ENCODE assay signal across 8 cellular contexts in the genomic region with DNA sequence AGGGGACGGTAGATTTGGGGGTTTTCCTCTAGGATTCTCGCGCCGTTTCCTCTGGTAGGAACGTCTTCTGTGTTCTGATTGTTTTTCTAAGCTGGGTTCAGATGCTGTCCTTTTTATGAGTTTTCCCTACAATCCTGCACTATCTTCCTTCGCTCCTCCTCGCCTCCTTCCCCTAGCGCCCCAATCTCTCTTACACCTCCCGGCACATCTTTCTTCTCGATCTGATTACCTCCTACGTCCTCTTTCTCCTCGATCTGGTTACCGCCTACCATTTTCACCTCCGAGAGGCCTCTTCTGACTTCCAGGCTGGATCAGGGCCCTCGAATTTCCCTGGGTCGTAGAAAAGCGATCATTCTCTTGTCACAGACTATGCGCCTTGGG. TPM values are rescaled to one million over a fixed set of nuclear protein-coding genes. Genes with fewer than 3 reads are reported as not detected.
DNase-seq lines count a peak whose midpoint lies in the region; ATAC-seq and TF ChIP-seq lines count a peak whose summit lies in the region.

No MANE protein-coding gene starts in this region.

- no peak for TF ChIP-seq EP300 in ovary (IDR thresholded peaks at IDR 0.05)

- peak overlapping the region; percentile 98 to 99 (median 99) for H3K4me3 Mint-ChIP-seq in CD4-positive, CD25-positive, alpha-beta regulatory T cell

- H3K4me3 ChIP-seq in CD4-positive, CD25-positive, alpha-beta regulatory T cell (ENCODE audit: low read depth, low read length), result peak overlapping the region; percentile 99
- peak overlapping the region; percentile 100 for H3K4me3 ChIP-seq in GM23248
- peak overlapping the region; percentile 99 for H3K4me3 ChIP-seq in RWPE2 (ENCODE audit: severe bottlenecking)
- peak overlapping the region; percentile 100 for H3K4me3 ChIP-seq in ovary

- H3K9me3 Mint-ChIP-seq in CD4-positive, CD25-positive, alpha-beta regulatory T cell, result no peaks in the 10 kb centered on the region

- peaks cover 14 to 57% (median 36%) of the 10 kb centered on the region in 4 donors for H3K4me1 Mint-ChIP-seq in CD4-positive, CD25-positive, alpha-beta regulatory T cell

- ATAC-seq in CD4-positive, CD25-positive, alpha-beta regulatory T cell (ENCODE audit: low read depth in 2 of 2), result no peak
- peak; percentile 4; the same call in 2 of the 3 replicates for ATAC-seq in RWPE2 (ENCODE audit: low read depth)
- ATAC-seq in GM21576 (IDR thresholded peaks at IDR 0.05; ENCODE audit: unreplicated experiment), result no peak

- H3K9me3 ChIP-seq in CD4-positive, CD25-positive, alpha-beta regulatory T cell (ENCODE audit: control insufficient read depth in 2 of 2, low read length in 2 of 2), result no peaks in the 10 kb centered on the region
- no peaks in the 10 kb centered on the region for H3K9me3 ChIP-seq in GM23248 (ENCODE audit: low read depth)
- no peaks in the 10 kb centered on the region for H3K9me3 ChIP-seq in RWPE2 (ENCODE audit: severe bottlenecking)
- H3K9me3 ChIP-seq in ovary, result no peaks in the 10 kb centered on the region

- peaks cover 7% of the 10 kb centered on the region for H3K27me3 Mint-ChIP-seq in CD4-positive, CD25-positive, alpha-beta regulatory T cell

- 1 to 3% methylated on average over 18 of the region's 18 CpGs for WGBS in GM23248 (ENCODE audit: low coverage in 1 of 2, low lambda C conversion rate in 2 of 2, missing lambda C conversion rate in 2 of 2), 2 experiments
- 0 to 1% (median 0%) methylated on average over 18 of the region's 18 CpGs for WGBS in ovary, 3 donors

- H3K4me2 ChIP-seq in GM23248 (ENCODE audit: unreplicated experiment), result peak overlapping the region; percentile 100

- H3K36me3 ChIP-seq in CD4-positive, CD25-positive, alpha-beta regulatory T cell (ENCODE audit: control insufficient read depth, insufficient read depth, low read length), result peaks cover 46% of the 10 kb centered on the region
- H3K36me3 ChIP-seq in GM23248 (ENCODE audit: low read depth), result peaks cover 34% of the 10 kb centered on the region
- peaks cover 67% of the 10 kb centered on the region for H3K36me3 ChIP-seq in RWPE2 (ENCODE audit: low read depth)
- no peaks in the 10 kb centered on the region for H3K36me3 ChIP-seq in ovary

- peak overlapping the region; percentile 98 for H3K9ac ChIP-seq in GM23248

- H3K27ac ChIP-seq in CD4-positive, CD25-positive, alpha-beta regulatory T cell (ENCODE audit: insufficient read depth, low read length, poor library complexity, severe bottlenecking), result peak overlapping the region; percentile 95
- H3K27ac ChIP-seq in GM23248, result peak overlapping the region; percentile 96
- peak overlapping the region; percentile 81 for H3K27ac ChIP-seq in RWPE2 (ENCODE audit: poor library complexity, severe bottlenecking)
- peak overlapping the region; percentile 97 for H3K27ac ChIP-seq in epithelial cell of prostate
- H3K27ac ChIP-seq in ovary, result peak overlapping the region; percentile 73 to 99

- peaks cover 28% of the 10 kb centered on the region for H3F3A ChIP-seq in GM23248 (ENCODE audit: insufficient read depth)

- H3K27me3 ChIP-seq in CD4-positive, CD25-positive, alpha-beta regulatory T cell (ENCODE audit: control insufficient read depth, insufficient read depth, low read length), result no peaks in the 10 kb centered on the region
- no peaks in the 10 kb centered on the region for H3K27me3 ChIP-seq in GM23248 (replicated peaks; ENCODE audit: insufficient read depth)
- no peaks in the 10 kb centered on the region for H3K27me3 ChIP-seq in RWPE2 (ENCODE audit: insufficient read depth, poor library complexity, severe bottlenecking)
- no peaks in the 10 kb centered on the region for H3K27me3 ChIP-seq in ovary

- peaks cover 95% of the 10 kb centered on the region for H3K79me2 ChIP-seq in GM23248 (ENCODE audit: insufficient read depth)

- TF ChIP-seq CTCF in RWPE2 (IDR thresholded peaks at IDR 0.05; ENCODE audit: poor library complexity, severe bottlenecking) (no peak), ovary (IDR thresholded peaks at IDR 0.05) (no peak)

- peak in 1 of 3 donors; percentile 37 for DNase-seq in CD4-positive, CD25-positive, alpha-beta regulatory T cell
- peak; percentile 57 for DNase-seq in GM23248
- no peak for DNase-seq in RWPE2 (ENCODE audit: low spot score)
- DNase-seq in epithelial cell of prostate (ENCODE audit: low read depth, low spot score), result no peak
- no peak for DNase-seq in ovary
- DNase-seq in AG08396 (ENCODE audit: low spot score), result no peak
- DNase-seq in T-helper 9 cell, result no peak

- intact Hi-C loops in ovary (cut with DNase I), result loop anchor here in 1 of 4 donors (10.0 kb wide), 1 partner anchor 146 kb away; a partner anchor contains a TSS

- peaks cover 37% of the 10 kb centered on the region for H3K4me1 ChIP-seq in CD4-positive, CD25-positive, alpha-beta regulatory T cell (ENCODE audit: control insufficient read depth, insufficient read depth, low read length, poor library complexity, severe bottlenecking)
- H3K4me1 ChIP-seq in GM23248 (ENCODE audit: insufficient read depth) (peaks cover 28% of the 10 kb centered on the region), RWPE2 (ENCODE audit: insufficient read depth, poor library complexity, severe bottlenecking) (peaks cover 6% of the 10 kb centered on the region), ovary (ENCODE audit: insufficient read depth) (peaks cover 10% of the 10 kb centered on the region)

- H2AFZ ChIP-seq in GM23248, result peak overlapping the region; percentile 64

- 0 out of 2 replicates have a peak, but pooled peaks cover 9% of the 10 kb centered on the region for H4K20me1 ChIP-seq in GM23248 (ENCODE audit: insufficient read depth)

- H3K9me2 ChIP-seq in GM23248 (ENCODE audit: insufficient read depth), result no peaks in the 10 kb centered on the region

- peaks cover 16% of the 10 kb centered on the region for H3K36me3 Mint-ChIP-seq in CD4-positive, CD25-positive, alpha-beta regulatory T cell

- in situ Hi-C loops in GM23248 (cut with MboI), result no loop called here

- H3K27ac Mint-ChIP-seq in CD4-positive, CD25-positive, alpha-beta regulatory T cell, result peak overlapping the region; percentile 98 to 100 (median 99)

- TF ChIP-seq POLR2A in ovary (IDR thresholded peaks at IDR 0.05), result no peak

RNA-seq across cellular contexts. Expression of a gene that starts 0.4 kb away (rescaled TPM):
- total RNA-seq in CD4-positive, CD25-positive, alpha-beta regulatory T cell, result 130 TPM
- 100 to 1,000 TPM; 175 to 251 (median 224) TPM for polyA plus RNA-seq in CD4-positive, CD25-positive, alpha-beta regulatory T cell
- total RNA-seq in GM23248 (2014; rRNA removed; shearing (Covaris generic)), result 71.8 and 79.4 TPM in 2 replicates
- polyA plus RNA-seq in GM23248 (2016; fragmentation: Nextera tagmentation; extraction: Ambion mirVana) (316 and 318 TPM in 2 replicates), ovary (100 to 1,000 TPM in 1 of 2 donors, 10 to 100 TPM in 1; 75.6 to 157 TPM)
- total RNA-seq in ovary, result 10 to 100 TPM; 44.4 to 96.4 (median 53.4) TPM

RNA-seq across cellular contexts. Expression of a gene that starts 0.8 kb away (rescaled TPM):
- total RNA-seq in CD4-positive, CD25-positive, alpha-beta regulatory T cell, result 52.8 TPM
- polyA plus RNA-seq in CD4-positive, CD25-positive, alpha-beta regulatory T cell, result 10 to 100 TPM; 17.2 to 27.5 (median 19.7) TPM
- total RNA-seq in GM23248 (2014; rRNA removed; shearing (Covaris generic)), result 91.3 and 141 TPM in 2 replicates
- polyA plus RNA-seq in GM23248 (2016; fragmentation: Nextera tagmentation; extraction: Ambion mirVana) (91.0 and 95.5 TPM in 2 replicates), ovary (100 to 1,000 TPM in 1 of 2 donors, 10 to 100 TPM in 1; 81.5 to 155 TPM)
- 10 to 100 TPM; 31.1 to 90.0 (median 83.9) TPM for total RNA-seq in ovary

RNA-seq across cellular contexts. Expression of a gene that starts 29.4 kb away (rescaled TPM):
- 3.2 TPM for total RNA-seq in CD4-positive, CD25-positive, alpha-beta regulatory T cell
- 1 to 10 TPM in 3 of 4 donors, under 1 TPM in 1; 0.91 to 3.8 (median 3.1) TPM for polyA plus RNA-seq in CD4-positive, CD25-positive, alpha-beta regulatory T cell
- 5.2 and 13.7 TPM in 2 replicates for total RNA-seq in GM23248 (2014; rRNA removed; shearing (Covaris generic))
- 2.6 and 2.8 TPM in 2 replicates for polyA plus RNA-seq in GM23248 (2016; fragmentation: Nextera tagmentation; extraction: Ambion mirVana)
- total RNA-seq in ovary, result 1 to 10 TPM; 3.9 to 8.3 (median 7.3) TPM
- polyA plus RNA-seq in ovary, result 1 to 10 TPM; 3.5 to 7.5 TPM

RNA-seq across cellular contexts. Expression of a gene that starts 29.6 kb away (rescaled TPM):
- 43.7 TPM for total RNA-seq in CD4-positive, CD25-positive, alpha-beta regulatory T cell
- 10 to 100 TPM; 19.4 to 28.8 (median 23.1) TPM for polyA plus RNA-seq in CD4-positive, CD25-positive, alpha-beta regulatory T cell
- 21.2 and 44.9 TPM in 2 replicates for total RNA-seq in GM23248 (2014; rRNA removed; shearing (Covaris generic))
- polyA plus RNA-seq in GM23248 (2016; fragmentation: Nextera tagmentation; extraction: Ambion mirVana) (16.4 and 19.5 TPM in 2 replicates), ovary (10 to 100 TPM; 10.7 to 36.4 TPM)
- total RNA-seq in ovary, result 10 to 100 TPM; 12.1 to 40.9 (median 32.9) TPM

RNA-seq across cellular contexts. Expression of a gene that starts 34.7 kb away (rescaled TPM):
- total RNA-seq in CD4-positive, CD25-positive, alpha-beta regulatory T cell, result 205 TPM
- polyA plus RNA-seq in CD4-positive, CD25-positive, alpha-beta regulatory T cell, result 100 to 1,000 TPM; 602 to 898 (median 659) TPM
- total RNA-seq in GM23248 (2014; rRNA removed; shearing (Covaris generic)), result 485 and 630 TPM in 2 replicates
- polyA plus RNA-seq in GM23248 (2016; fragmentation: Nextera tagmentation; extraction: Ambion mirVana) (599 and 639 TPM in 2 replicates), ovary (10 to 100 TPM; 63.4 to 77.9 TPM)
- 10 to 100 TPM; 24.2 to 82.5 (median 42.9) TPM for total RNA-seq in ovary
